In genomic region chr19:58545286-58546068, GRCh38 we compare ENCODE assay signal across 8 cellular contexts. TPM values are rescaled to one million over a fixed set of nuclear protein-coding genes. Genes with fewer than 3 reads are reported as not detected.
A peak's percentile ranks its signal among the peaks of the same experiment; 100 is the strongest.
DNase-seq lines count a peak whose midpoint lies in the region; ATAC-seq and TF ChIP-seq lines count a peak whose summit lies in the region.

No MANE protein-coding gene starts in this region.

- no peak overlapping the region for H2AK5ac ChIP-seq in mesendoderm (ENCODE audit: low read length)

- no peak overlapping the region for H2BK120ac ChIP-seq in mesendoderm (ENCODE audit: low read depth, low read length)

- no peak overlapping the region for H2BK15ac ChIP-seq in mesendoderm (replicated peaks; ENCODE audit: low read depth)

- H3K4me1 ChIP-seq in heart right ventricle (peaks cover 14 to 34% (median 29%) of the 10 kb centered on the region in 9 donors), mammary epithelial cell (ENCODE audit: insufficient read depth, low read length) (peaks cover 9% of the 10 kb centered on the region), mesendoderm (ENCODE audit: control insufficient read depth, low read depth, low read length) (peaks cover 8% of the 10 kb centered on the region), urinary bladder (ENCODE audit: insufficient read depth) (peaks cover 5% of the 10 kb centered on the region)

- H2BK5ac ChIP-seq in mesendoderm (ENCODE audit: low read length): no peak overlapping the region

- dilution Hi-C loops in mammary epithelial cell (cut with HindIII; ENCODE audit: low sequenced_read_pairs): no loop called here

- peaks cover 29% of the 10 kb centered on the region for H3K79me1 ChIP-seq in mesendoderm (ENCODE audit: low read length)

- peak overlapping the region; percentile 94 for H3K23ac ChIP-seq in mesendoderm (ENCODE audit: low read length)

- H4K20me1 ChIP-seq in mammary epithelial cell (ENCODE audit: insufficient read depth, low read length): peaks cover 12% of the 10 kb centered on the region

- CTCF ChIA-PET in mammary epithelial cell (lab: Charles Lee; ENCODE audit: low non-redundant PET): interaction anchor here (0.9 kb wide), 1 partner anchor 26 kb away, joined by 3 read pairs; the partner anchor contains the start of gene ZBTB45

- H3K79me2 ChIP-seq in mammary epithelial cell (ENCODE audit: insufficient read depth, low read length): peaks cover 62% of the 10 kb centered on the region
- H3K79me2 ChIP-seq in mesendoderm (ENCODE audit: control insufficient read depth, insufficient read depth, low read length): peaks cover 54% of the 10 kb centered on the region

- WGBS in heart right ventricle, 2 donors: 8 to 11% methylated on average over 22 of the region's 22 CpGs
- WGBS in mammary epithelial cell (ENCODE audit: low coverage, missing lambda C conversion rate): 0% methylated on average over 12 of the region's 22 CpGs
- WGBS in mesendoderm (ENCODE audit: extremely low coverage, insufficient coverage, low lambda C conversion rate): no CpG with 5 or more reads among the region's 22 CpGs
- WGBS in urinary bladder: 8% methylated on average over 22 of the region's 22 CpGs

- no peak overlapping the region for H4K5ac ChIP-seq in mesendoderm (ENCODE audit: low read length)

- H3K4me2 ChIP-seq in mammary epithelial cell (ENCODE audit: insufficient read depth, low read depth, low read length) (peak overlapping the region; percentile 80), mesendoderm (ENCODE audit: low read length) (peak overlapping the region; percentile 73)

- H3K4ac ChIP-seq in mesendoderm (ENCODE audit: low read depth, low read length): peak overlapping the region; percentile 28

- TSS peak; percentile 16 for BruUV-seq in mammary epithelial cell (replicated peaks; lab: Mats Ljungman, UMichigan)

- in situ Hi-C loops in mammary epithelial cell (cut with MboI; ENCODE audit: low sequenced_read_pairs in 2 of 2): no loop called here

- no peak for TF ChIP-seq CTCF in heart right ventricle (IDR thresholded peaks at IDR 0.05)
- TF ChIP-seq CTCF in mammary epithelial cell (conservative IDR thresholded peaks at IDR 0.05 in 1 of 2, IDR thresholded peaks at IDR 0.05 in 1 of 2; ENCODE audit: extremely low read depth in 1 of 2, insufficient read depth in 1 of 2, low read depth in 1 of 2, low read length in 2 of 2): no peak

- no peak overlapping the region for H2AFZ ChIP-seq in mammary epithelial cell (ENCODE audit: low read depth, low read length)

- H3K9me3 ChIP-seq in heart right ventricle (no peaks in the 10 kb centered on the region), mammary epithelial cell (replicated peaks; ENCODE audit: insufficient read depth, low read length) (no peaks in the 10 kb centered on the region)

- H3K18ac ChIP-seq in mesendoderm (ENCODE audit: low read length): peak overlapping the region; percentile 85

- intact Hi-C loops in heart right ventricle (cut with DNase I): no loop called here
- intact Hi-C loops in left ventricle myocardium superior (cut with micrococcal nuclease): no loop called here
- intact Hi-C loops in mammary epithelial cell (cut with micrococcal nuclease): loop anchor here (1.0 to 2.0 kb wide), 2 partner anchors 9 to 13 kb away; partner anchors contain the start of gene UBE2M

- H3K27ac ChIP-seq in heart right ventricle (peak overlapping the region in 8 of 10 donors; percentile 62 to 99 (median 94)), mammary epithelial cell (ENCODE audit: insufficient read depth, low read depth, low read length) (peak overlapping the region; percentile 52), mesendoderm (ENCODE audit: low read depth, low read length) (no peak overlapping the region), urinary bladder (ENCODE audit: low read depth) (no peak overlapping the region)

- H3K36me3 ChIP-seq in heart right ventricle (peaks cover 0 to 50% (median 34%) of the 10 kb centered on the region in 9 donors), mammary epithelial cell (ENCODE audit: insufficient read depth, low read length) (peaks cover 33% of the 10 kb centered on the region), mesendoderm (ENCODE audit: control insufficient read depth, insufficient read depth, low read length) (peaks cover 29% of the 10 kb centered on the region), urinary bladder (ENCODE audit: insufficient read depth) (peaks cover 6% of the 10 kb centered on the region)

- H3K27me3 ChIP-seq in heart right ventricle (no peaks in the 10 kb centered on the region), mammary epithelial cell (ENCODE audit: insufficient read depth, low read length) (no peaks in the 10 kb centered on the region), mesendoderm (ENCODE audit: insufficient read depth, low read length, poor library complexity) (no peaks in the 10 kb centered on the region)

- H3K4me3 ChIP-seq in heart right ventricle (peak overlapping the region; percentile 67 to 97 (median 88)), mammary epithelial cell (replicated peaks in 1 of 3; ENCODE audit: insufficient read depth in 1 of 3, low read depth in 2 of 3, low read length in 3 of 3) (peak overlapping the region; percentile 69 to 90 (median 86)), mesendoderm (ENCODE audit: low read length) (peak overlapping the region; percentile 99), urinary bladder (ENCODE audit: low read depth, low read length) (peak overlapping the region; percentile 97)

- no peak overlapping the region for H4K8ac ChIP-seq in mesendoderm (ENCODE audit: low read depth, low read length)

- H3K56ac ChIP-seq in mesendoderm (ENCODE audit: low read length): peak overlapping the region; percentile 99

- H3K9ac ChIP-seq in mammary epithelial cell (ENCODE audit: insufficient read depth, low read length) (peak overlapping the region; percentile 80), mesendoderm (ENCODE audit: low read length) (peak overlapping the region; percentile 100)

- ATAC-seq in heart right ventricle (no peak), left ventricle myocardium superior (no peak)

- no peak for DNase-seq in heart right ventricle
- DNase-seq in left ventricle myocardium superior: no peak
- no peak for DNase-seq in mammary epithelial cell
- no peak for DNase-seq in mesendoderm
- DNase-seq in AG20443 (ENCODE audit: low spot score): no peak
- DNase-seq in COR-L47 (lab: John Stamatoyannopoulos, UW): no peak
- DNase-seq in HT-29 (ENCODE audit: low spot score): no peak

RNA-seq across cellular contexts. Expression of gene TRIM28, which starts 1.6 kb away (rescaled TPM):
- total RNA-seq in heart right ventricle (100 to 1,000 TPM; 121 to 163 (median 150) TPM), left ventricle myocardium superior (152 TPM), mammary epithelial cell (100 to 1,000 TPM; 180 to 331 TPM), urinary bladder (177 TPM)
- polyA plus RNA-seq in heart right ventricle (100 to 1,000 TPM; 105 to 129 TPM), mammary epithelial cell (386 TPM), urinary bladder (282 TPM)
- polyA minus RNA-seq in mammary epithelial cell: 1,355 TPM
- polyA plus RNA-seq in mesendoderm (2013, experiment 1 of 2): 1,044 TPM
- 1,033 TPM for polyA plus RNA-seq in mesendoderm (2013, experiment 2 of 2)
- 1,771 and 1,829 TPM in 2 replicates for total RNA-seq in HT-29 (2014; rRNA removed; shearing (Covaris generic))

RNA-seq across cellular contexts. Expression of gene CHMP2A, which starts 9.4 kb away (rescaled TPM):
- total RNA-seq in heart right ventricle: 100 to 1,000 TPM; 123 to 151 (median 131) TPM
- polyA plus RNA-seq in heart right ventricle: 100 to 1,000 TPM; 239 to 349 TPM
- 134 TPM for total RNA-seq in left ventricle myocardium superior
- total RNA-seq in mammary epithelial cell: 100 to 1,000 TPM in 1 of 2 donors, 10 to 100 TPM in 1; 74.2 to 107 TPM
- 161 TPM for polyA plus RNA-seq in mammary epithelial cell
- polyA minus RNA-seq in mammary epithelial cell: 111 TPM
- 60.0 TPM for polyA plus RNA-seq in mesendoderm (2013, experiment 1 of 2)
- polyA plus RNA-seq in mesendoderm (2013, experiment 2 of 2): 58.5 TPM
- 38.4 TPM for total RNA-seq in urinary bladder
- 212 TPM for polyA plus RNA-seq in urinary bladder
- 236 and 268 TPM in 2 replicates for total RNA-seq in HT-29 (2014; rRNA removed; shearing (Covaris generic))

RNA-seq across cellular contexts. Expression of gene UBE2M, which starts 12.9 kb away (rescaled TPM):
- total RNA-seq in heart right ventricle (100 to 1,000 TPM; 107 to 146 (median 122) TPM), left ventricle myocardium superior (144 TPM), mammary epithelial cell (10 to 100 TPM; 46.2 to 96.5 TPM), urinary bladder (31.0 TPM)
- polyA plus RNA-seq in heart right ventricle (100 to 1,000 TPM in 1 of 2 donors, 10 to 100 TPM in 1; 45.4 to 115 TPM), mammary epithelial cell (94.5 TPM), urinary bladder (69.3 TPM)
- 273 TPM for polyA minus RNA-seq in mammary epithelial cell
- polyA plus RNA-seq in mesendoderm (2013, experiment 1 of 2): 86.4 TPM
- polyA plus RNA-seq in mesendoderm (2013, experiment 2 of 2): 88.0 TPM
- total RNA-seq in HT-29 (2014; rRNA removed; shearing (Covaris generic)): 201 and 242 TPM in 2 replicates

RNA-seq across cellular contexts. Expression of gene ZBTB45, which starts 25.9 kb away (rescaled TPM):
- 10 to 100 TPM in 5 of 10 donors, 1 to 10 TPM in 5; 7.7 to 13.3 (median 9.7) TPM for total RNA-seq in heart right ventricle
- polyA plus RNA-seq in heart right ventricle: 1 to 10 TPM; 7.1 to 8.7 TPM
- total RNA-seq in left ventricle myocardium superior: 10.4 TPM
- total RNA-seq in mammary epithelial cell: 10 to 100 TPM in 1 of 2 donors, 1 to 10 TPM in 1; 8.2 to 14.1 TPM
- polyA plus RNA-seq in mammary epithelial cell: 8.5 TPM
- 4.0 TPM for polyA minus RNA-seq in mammary epithelial cell
- 13.0 TPM for polyA plus RNA-seq in mesendoderm (2013, experiment 1 of 2)
- polyA plus RNA-seq in mesendoderm (2013, experiment 2 of 2): 12.6 TPM
- total RNA-seq in urinary bladder: 3.3 TPM
- polyA plus RNA-seq in urinary bladder: 18.4 TPM
- 25.6 and 27.4 TPM in 2 replicates for total RNA-seq in HT-29 (2014; rRNA removed; shearing (Covaris generic))

RNA-seq across cellular contexts. Expression of gene MZF1, which starts 27.7 kb away (rescaled TPM):
- total RNA-seq in heart right ventricle (10 to 100 TPM in 2 of 10 donors, 1 to 10 TPM in 8; 4.4 to 12.0 (median 8.3) TPM), left ventricle myocardium superior (11.3 TPM), mammary epithelial cell (10 to 100 TPM; 16.7 to 21.5 TPM), urinary bladder (12.4 TPM)
- polyA plus RNA-seq in heart right ventricle (10 to 100 TPM in 1 of 2 donors, 1 to 10 TPM in 1; 7.6 to 28.0 TPM), mammary epithelial cell (8.8 TPM), urinary bladder (22.1 TPM)
- polyA minus RNA-seq in mammary epithelial cell: 18.3 TPM
- polyA plus RNA-seq in mesendoderm (2013, experiment 1 of 2): 6.5 TPM
- 6.3 TPM for polyA plus RNA-seq in mesendoderm (2013, experiment 2 of 2)
- total RNA-seq in HT-29 (2014; rRNA removed; shearing (Covaris generic)): 92.5 and 94.8 TPM in 2 replicates

Comparison
In these comparisons a context has a peak if more than half of its experiments do, and no peak if none do; other contexts are left out.
1. H3K27ac ChIP-seq: peak in heart right ventricle (8 of 10) and mammary epithelial cell (single experiment); none in mesendoderm (single experiment) and urinary bladder (single experiment).
2. Peak in every context shown above with its lines, with median percentiles within 50 percentile points of each other: H3K4me3 ChIP-seq.